Comparison of ENCODE assay signal across 17 cellular contexts in the genomic region with DNA sequence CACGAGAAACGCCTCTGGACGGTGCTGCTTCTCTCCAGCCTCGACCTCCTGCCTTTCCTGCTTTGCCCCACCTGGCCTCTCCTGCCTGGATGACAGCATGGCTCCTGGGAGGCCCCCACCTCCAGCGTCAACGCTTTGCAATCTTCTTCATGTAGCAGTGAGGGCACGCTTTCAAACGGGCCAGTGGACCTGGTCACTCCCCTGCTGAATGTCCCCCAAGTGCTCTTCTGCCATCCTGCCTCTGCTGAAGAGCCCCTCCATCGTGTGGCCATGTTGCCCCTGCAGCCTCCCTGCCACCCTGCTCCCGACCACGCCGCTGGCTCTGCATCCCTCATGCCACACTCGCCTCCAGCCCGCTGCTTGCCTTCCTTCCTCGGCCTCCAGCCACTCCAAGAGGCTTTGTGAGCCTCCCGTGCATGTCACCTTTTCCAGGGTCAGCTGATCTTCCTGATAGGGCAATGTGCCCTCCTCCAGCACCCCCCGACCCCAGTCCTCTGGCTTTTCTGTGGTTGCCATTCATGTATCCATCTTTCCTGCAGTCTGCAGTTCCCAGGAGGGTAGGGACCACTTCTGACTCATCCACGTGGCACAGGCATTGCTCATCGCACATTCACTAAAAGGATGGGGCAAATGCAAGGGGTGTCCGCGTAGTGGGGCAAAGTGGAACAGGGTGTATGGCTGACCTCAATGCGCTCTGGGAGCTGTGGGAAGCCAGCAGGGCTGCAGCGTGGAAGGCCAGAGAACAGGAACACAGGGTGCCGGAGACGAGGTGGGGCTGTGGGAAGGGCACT.
DNase-seq lines count a peak whose midpoint lies in the region; ATAC-seq lines count a peak whose summit lies in the region.
"Had no signal": no experiment of that assay in that cellular context is flagged by ENCODE, and none has a peak within 500 bp of the region (broad histone marks: within the 10 kb centered on the region; RNA-seq: fewer than 3 reads in every experiment).

No MANE protein-coding gene starts in this region.

- H3K4me3 ChIP-seq in skeletal muscle cell (ENCODE audit: low read depth, low read length) (no peak overlapping the region), HAP-1 (no peak overlapping the region)
- H3K4me3 ChIP-seq: GM12878, lung, stomach, uterus had no signal

- no peak for ATAC-seq in activated naive CD4-positive, alpha-beta T cell treated with anti-CD3 and anti-CD28 coated beads, Interleukin-2, amount 50 U/mL, for 72 hours
- ATAC-seq in central memory CD8-positive, alpha-beta T cell (replicated peaks; ENCODE audit: extremely low read depth, poor library complexity, severe bottlenecking): no peak
- no peak for ATAC-seq in GM18907 (IDR thresholded peaks at IDR 0.05; ENCODE audit: unreplicated experiment)
- ATAC-seq: GM12878; naive thymus-derived CD8-positive, alpha-beta T cell had no signal

- no peaks in the 10 kb centered on the region for H3K9me3 ChIP-seq in HAP-1
- H3K9me3 ChIP-seq: stomach, uterus had no signal

- H3K36me3 ChIP-seq in HAP-1 (replicated peaks): no peaks in the 10 kb centered on the region
- H3K36me3 ChIP-seq: uterus had no signal

- no peaks in the 10 kb centered on the region for H3K27me3 ChIP-seq in HAP-1 (ENCODE audit: low read depth)
- H3K27me3 ChIP-seq: stomach, uterus had no signal

- H3K9me3 Mint-ChIP-seq in activated naive CD4-positive, alpha-beta T cell treated with anti-CD3 and anti-CD28 coated beads, Interleukin-2, amount 50 U/mL, for 72 hours: no peaks in the 10 kb centered on the region
- H3K9me3 Mint-ChIP-seq in central memory CD8-positive, alpha-beta T cell: no peaks in the 10 kb centered on the region
- H3K9me3 Mint-ChIP-seq in activated CD4-positive, alpha-beta memory T cell treated with anti-CD3 and anti-CD28 coated beads for 36 hours: no peaks in the 10 kb centered on the region
- H3K9me3 Mint-ChIP-seq: activated T-cell treated with anti-CD3 and anti-CD28 coated beads, Interleukin-2, amount 50 U/mL, for 24 hours; naive thymus-derived CD8-positive, alpha-beta T cell had no signal

- POLR2A ChIA-PET in activated CD4-positive, alpha-beta memory T cell treated with anti-CD3 and anti-CD28 coated beads for 36 hours (lab: Charles Lee): no interaction called here

- peak overlapping the region; percentile 3 for H3K4me3 Mint-ChIP-seq in central memory CD8-positive, alpha-beta T cell
- H3K4me3 Mint-ChIP-seq in activated CD4-positive, alpha-beta memory T cell treated with anti-CD3 and anti-CD28 coated beads for 36 hours: no peak overlapping the region
- H3K4me3 Mint-ChIP-seq: activated T-cell treated with anti-CD3 and anti-CD28 coated beads, Interleukin-2, amount 50 U/mL, for 24 hours had no signal

- H3K27me3 Mint-ChIP-seq in central memory CD8-positive, alpha-beta T cell: no peaks in the 10 kb centered on the region
- H3K27me3 Mint-ChIP-seq in activated CD4-positive, alpha-beta memory T cell treated with anti-CD3 and anti-CD28 coated beads for 36 hours: no peaks in the 10 kb centered on the region
- H3K27me3 Mint-ChIP-seq: activated T-cell treated with anti-CD3 and anti-CD28 coated beads, Interleukin-2, amount 50 U/mL, for 24 hours; naive thymus-derived CD8-positive, alpha-beta T cell had no signal

- H3K36me3 Mint-ChIP-seq in activated naive CD4-positive, alpha-beta T cell treated with anti-CD3 and anti-CD28 coated beads, Interleukin-2, amount 50 U/mL, for 72 hours: no peaks in the 10 kb centered on the region
- peaks cover 19% of the 10 kb centered on the region for H3K36me3 Mint-ChIP-seq in central memory CD8-positive, alpha-beta T cell (ENCODE audit: insufficient read depth)
- H3K36me3 Mint-ChIP-seq in activated CD4-positive, alpha-beta memory T cell treated with anti-CD3 and anti-CD28 coated beads for 36 hours: no peaks in the 10 kb centered on the region

- in situ Hi-C loops in HAP-1 (cut with MboI; ENCODE audit: low sequenced_read_pairs): no loop called here

- H3K4me1 Mint-ChIP-seq in central memory CD8-positive, alpha-beta T cell: peaks cover 44% of the 10 kb centered on the region
- H3K4me1 Mint-ChIP-seq in activated CD4-positive, alpha-beta memory T cell treated with anti-CD3 and anti-CD28 coated beads for 36 hours (ENCODE audit: low read depth): peaks cover 20% of the 10 kb centered on the region

- DNase-seq in activated naive CD4-positive, alpha-beta T cell treated with anti-CD3 and anti-CD28 coated beads, Interleukin-2, amount 50 U/mL, for 72 hours (ENCODE audit: low spot score in 2 of 2): no peak
- no peak for DNase-seq in activated naive CD4-positive, alpha-beta T cell treated with anti-CD3 and anti-CD28 coated beads, Interleukin-2, amount 50 U/mL, for 16 hours
- DNase-seq in LHCN-M2 (ENCODE audit: low read depth) (peak; percentile 25), skeletal muscle cell (ENCODE audit: low read depth) (peak; percentile 7), HAP-1 (ENCODE audit: low spot score in 2 of 2) (no peak)
- DNase-seq in central memory CD8-positive, alpha-beta T cell (ENCODE audit: low spot score in 2 of 2): no peak
- DNase-seq in activated CD4-positive, alpha-beta memory T cell treated with anti-CD3 and anti-CD28 coated beads for 36 hours: no peak
- DNase-seq: activated CD4-positive, alpha-beta T cell treated with anti-CD3 and anti-CD28 coated beads, Interleukin-2, amount 50 U/mL, for 1 hour; activated T-cell treated with anti-CD3 and anti-CD28 coated beads, Interleukin-2, amount 50 U/mL, for 24 hours; naive thymus-derived CD8-positive, alpha-beta T cell; NCI-H2029 treated with DMSO at 0.1 percent for 48 hours; NCI-H524; stomach; uterus had no signal

- intact Hi-C loops in activated CD4-positive, alpha-beta memory T cell treated with anti-CD3 and anti-CD28 coated beads for 36 hours (cut with micrococcal nuclease): no loop called here

- no peaks in the 10 kb centered on the region for H3K4me1 ChIP-seq in HAP-1

- peak overlapping the region; percentile 33 to 72 for H3K27ac Mint-ChIP-seq in activated naive CD4-positive, alpha-beta T cell treated with anti-CD3 and anti-CD28 coated beads, Interleukin-2, amount 50 U/mL, for 72 hours
- H3K27ac Mint-ChIP-seq in central memory CD8-positive, alpha-beta T cell (ENCODE audit: low read depth): peak overlapping the region; percentile 83
- H3K27ac Mint-ChIP-seq in activated CD4-positive, alpha-beta memory T cell treated with anti-CD3 and anti-CD28 coated beads for 36 hours: no peak overlapping the region
- H3K27ac Mint-ChIP-seq: activated T-cell treated with anti-CD3 and anti-CD28 coated beads, Interleukin-2, amount 50 U/mL, for 24 hours had no signal

- CTCF ChIA-PET in activated CD4-positive, alpha-beta memory T cell treated with anti-CD3 and anti-CD28 coated beads for 36 hours (lab: Charles Lee): no interaction called here

Comparison
In these comparisons a context has a peak if more than half of its experiments do, and no peak if none do; other contexts are left out.
1. DNase-seq: peak in LHCN-M2 (single experiment) and skeletal muscle cell (single experiment); none in activated naive CD4-positive, alpha-beta T cell treated with anti-CD3 and anti-CD28 coated beads, Interleukin-2, amount 50 U/mL, for 72 hours (0 of 2), activated naive CD4-positive, alpha-beta T cell treated with anti-CD3 and anti-CD28 coated beads, Interleukin-2, amount 50 U/mL, for 16 hours (single experiment), central memory CD8-positive, alpha-beta T cell (0 of 2), HAP-1 (0 of 2) and activated CD4-positive, alpha-beta memory T cell treated with anti-CD3 and anti-CD28 coated beads for 36 hours (single experiment).